8 cellular contexts compared by ENCODE assay signal in the genomic region with DNA sequence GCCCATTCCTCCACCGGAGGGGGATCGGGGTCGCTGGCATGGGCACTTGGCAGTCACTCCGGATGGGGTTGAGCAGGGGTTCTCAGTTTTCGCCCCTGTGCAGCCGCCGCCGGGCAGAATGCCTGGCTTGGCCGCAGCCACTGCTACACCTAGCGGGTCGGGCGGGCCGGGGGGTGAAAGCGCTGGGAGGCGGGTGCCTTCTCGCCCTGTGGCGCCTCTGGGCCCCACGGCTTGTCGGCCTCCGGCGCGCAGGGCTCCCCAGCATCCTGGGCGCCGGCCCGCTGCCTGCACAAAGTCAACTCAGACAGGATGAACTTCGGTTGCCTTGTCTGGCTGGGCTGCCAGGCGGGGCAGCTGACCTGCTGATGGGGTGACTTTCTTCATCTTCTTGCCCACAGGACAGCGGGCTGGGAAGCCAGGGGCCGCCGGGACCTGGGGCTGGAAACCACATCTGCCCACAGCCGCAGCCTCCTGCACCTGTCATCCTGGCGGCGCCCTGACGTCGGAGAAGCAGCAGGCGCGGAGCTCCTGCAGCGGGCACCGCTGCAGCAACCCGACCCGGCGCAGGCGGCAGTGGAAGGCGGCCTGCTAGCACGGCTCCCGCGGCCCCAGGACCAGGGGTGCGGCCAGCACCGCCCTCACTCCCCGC. TPM values are rescaled to one million over a fixed set of nuclear protein-coding genes. Genes with fewer than 3 reads are reported as not detected.
A peak's percentile ranks its signal among the peaks of the same experiment; 100 is the strongest.
DNase-seq lines count a peak whose midpoint lies in the region; ATAC-seq and TF ChIP-seq lines count a peak whose summit lies in the region.

No MANE protein-coding gene starts in this region.

- no peaks in the 10 kb centered on the region for H3K27me3 ChIP-seq in GM06990 (replicated peaks; ENCODE audit: control insufficient read depth, insufficient read depth, low read length)

- DNase-seq in GM06990 (ENCODE audit: extremely low read depth, insufficient read length) (peak; percentile 29), astrocyte of the spinal cord (ENCODE audit: low read depth, low spot score) (peak; percentile 38), left lobe of liver (ENCODE audit: low spot score) (peak; percentile 48), epidermal melanocyte (ENCODE audit: insufficient read length, low spot score) (no peak), omental fat pad (ENCODE audit: low spot score) (no peak)
- peak; percentile 3 to 40 (median 11) for DNase-seq in stimulated activated CD4-positive, alpha-beta T cell treated with anti-CD3 and anti-CD28 coated beads, TNF-alpha, amount 100 ng/mL, for 24 hours (ENCODE audit: low read depth in 3 of 3)

- peak; percentile 16 for ATAC-seq in HG02840 (IDR thresholded peaks at IDR 0.05; ENCODE audit: low FRiP score, unreplicated experiment)
- peak; percentile 46 for ATAC-seq in SK-N-SH treated with all-trans-retinoic acid at 6 μM for 48 hours
- peak; percentile 52 for ATAC-seq in left lobe of liver
- ATAC-seq in omental fat pad (ENCODE audit: low FRiP score), result no peak

- no peak for TF ChIP-seq CTCF in GM06990 (IDR thresholded peaks at IDR 0.05; ENCODE audit: insufficient read depth, low read length, poor library complexity, severe bottlenecking)
- TF ChIP-seq CTCF in astrocyte of the spinal cord (IDR thresholded peaks at IDR 0.05; ENCODE audit: low read depth, low read length), result no peak
- TF ChIP-seq CTCF in omental fat pad (IDR thresholded peaks at IDR 0.05), result no peak

- H3K36me3 ChIP-seq in GM06990 (ENCODE audit: control insufficient read depth, insufficient read depth, low read length), result no peaks in the 10 kb centered on the region

- H3K4me3 ChIP-seq in GM06990 (replicated peaks; ENCODE audit: low read depth, low read length) (peak overlapping the region; percentile 65), astrocyte of the spinal cord (ENCODE audit: low read depth, low read length) (peak overlapping the region; percentile 50)

- in situ Hi-C loops in astrocyte of the spinal cord (cut with HindIII; ENCODE audit: low sequenced_read_pairs), result no loop called here

TF ChIP-seq in SK-N-SH treated with all-trans-retinoic acid at 6 μM for 48 hours, 23 proteins besides CTCF, POLR2A, EP300 and RAD21:
- TF ChIP-seq ZC3H10 (CRISPR knock-in tag; IDR thresholded peaks at IDR 0.05), result no peak
- TF ChIP-seq ZNF565 (CRISPR knock-in tag; conservative IDR thresholded peaks at IDR 0.05; ENCODE audit: low read depth), result no peak
- TF ChIP-seq TOX (CRISPR knock-in tag; IDR thresholded peaks at IDR 0.05; ENCODE audit: borderline replicate concordance), result no peak
- no peak for TF ChIP-seq ZFP30 (CRISPR knock-in tag; IDR thresholded peaks at IDR 0.05)
- no peak for TF ChIP-seq ZNF70 (CRISPR knock-in tag; IDR thresholded peaks at IDR 0.05)
- TF ChIP-seq ZNF8 (CRISPR knock-in tag; IDR thresholded peaks at IDR 0.05), result no peak
- no peak for TF ChIP-seq ESRRG (CRISPR knock-in tag; IDR thresholded peaks at IDR 0.05)
TF ChIP-seq in SK-N-SH treated with all-trans-retinoic acid at 6 μM for 48 hours: peak in this region for 0.

RNA-seq across cellular contexts. Expression of a gene that starts 1.2 kb away (rescaled TPM):
- total RNA-seq in left lobe of liver (1.6 TPM), omental fat pad (1 to 10 TPM in 1 of 4 donors, under 1 TPM in 2, not detected in 1; 0.13 to 1.9 (median 0.48) TPM)

Comparison
In these comparisons a context has a peak if more than half of its experiments do, and no peak if none do; other contexts are left out.
1. DNase-seq: peak in GM06990 (single experiment), astrocyte of the spinal cord (single experiment), left lobe of liver (single experiment) and stimulated activated CD4-positive, alpha-beta T cell treated with anti-CD3 and anti-CD28 coated beads, TNF-alpha, amount 100 ng/mL, for 24 hours (3 of 3); none in epidermal melanocyte (single experiment) and omental fat pad (single experiment).